12 cellular contexts compared by ENCODE assay signal in genomic region chr14:89418976-89419375, GRCh38. TPM values are rescaled to one million over a fixed set of nuclear protein-coding genes. Genes with fewer than 3 reads are reported as not detected.
DNase-seq lines count a peak whose midpoint lies in the region; ATAC-seq, FAIRE-seq and TF ChIP-seq lines count a peak whose summit lies in the region.
"Had no signal": no experiment of that assay in that cellular context is flagged by ENCODE, and none has a peak within 500 bp of the region (broad histone marks: within the 10 kb centered on the region; RNA-seq: fewer than 3 reads in every experiment).

No MANE protein-coding gene starts in this region.

- H3K27me3 ChIP-seq in lower lobe of right lung (ENCODE audit: low read depth): no peaks in the 10 kb centered on the region
- no peaks in the 10 kb centered on the region for H3K27me3 ChIP-seq in tibial nerve
- no peaks in the 10 kb centered on the region for H3K27me3 ChIP-seq in pancreas

- no peak for DNase-seq in activated naive CD4-positive, alpha-beta T cell treated with Interleukin-2 at 50 U/mL for 16 hours
- DNase-seq in T-cell (peak in 1 of 34 experiments; percentile 26), lower lobe of right lung (peak; percentile 58), tibial nerve (ENCODE audit: low spot score in 2 of 2) (no peak), pancreas (no peak), C1 segment of cervical spinal cord (lab: John Stamatoyannopoulos, UW) (no peak)
- DNase-seq: caudate nucleus; NCI-H526 treated with DMSO at 0.1 percent for 48 hours; stimulated activated naive CD4-positive, alpha-beta T cell treated with Interleukin-2 at 50 U/mL for 16 hours had no signal

- no peaks in the 10 kb centered on the region for H3K9me3 Mint-ChIP-seq in activated naive CD4-positive, alpha-beta T cell treated with anti-CD3 and anti-CD28 coated beads, Interleukin-2, amount 50 U/mL, for 24 hours
- no peaks in the 10 kb centered on the region for H3K9me3 Mint-ChIP-seq in T-cell

- H3K36me3 ChIP-seq in lower lobe of right lung (no peaks in the 10 kb centered on the region), tibial nerve (no peaks in the 10 kb centered on the region), pancreas (no peaks in the 10 kb centered on the region)

- intact Hi-C loops in lower lobe of right lung (cut with DNase I) (no loop called here), pancreas (cut with DNase I) (no loop called here)

- TF ChIP-seq CTCF in lower lobe of right lung (IDR thresholded peaks at IDR 0.05) (peak; percentile 10), tibial nerve (IDR thresholded peaks at IDR 0.05) (peak in 1 of 5 experiments; percentile 12), pancreas (IDR thresholded peaks at IDR 0.05) (no peak)

- POLR2A ChIA-PET in T-cell (lab: Charles Lee): interaction anchor here in 1 of 2 donors (0.5 kb wide), 1 partner anchor 964 kb away, joined by 3 read pairs; no protein-coding TSS in a partner anchor

- H3K4me3 ChIP-seq in lower lobe of right lung (no peak overlapping the region), tibial nerve (no peak overlapping the region), pancreas (no peak overlapping the region)

- H3K27ac ChIP-seq in lower lobe of right lung (peak overlapping the region; percentile 94), tibial nerve (peak overlapping the region in 3 of 4 donors; percentile 18 to 97 (median 97)), pancreas (no peak overlapping the region)

- H3K36me3 Mint-ChIP-seq in activated naive CD4-positive, alpha-beta T cell treated with anti-CD3 and anti-CD28 coated beads, Interleukin-2, amount 50 U/mL, for 24 hours: peaks cover 2% of the 10 kb centered on the region
- no peaks in the 10 kb centered on the region for H3K36me3 Mint-ChIP-seq in T-cell

- TF ChIP-seq POLR2A in tibial nerve (IDR thresholded peaks at IDR 0.05): no peak

- H3K4me1 ChIP-seq in lower lobe of right lung (peaks cover 48% of the 10 kb centered on the region), tibial nerve (peaks cover 0 to 38% (median 14%) of the 10 kb centered on the region in 4 donors), pancreas (peaks cover 0 to 11% (median 9%) of the 10 kb centered on the region in 3 donors)

- peaks cover 73% of the 10 kb centered on the region for H3K4me1 Mint-ChIP-seq in activated naive CD4-positive, alpha-beta T cell treated with anti-CD3 and anti-CD28 coated beads, Interleukin-2, amount 50 U/mL, for 24 hours
- peaks cover 62 to 64% (median 63%) of the 10 kb centered on the region in 3 donors for H3K4me1 Mint-ChIP-seq in T-cell

- ATAC-seq in T-cell (replicated peaks in 1 of 4) (no peak), lower lobe of right lung (no peak), pancreas (no peak), GM21717 (IDR thresholded peaks at IDR 0.05; ENCODE audit: unreplicated experiment) (no peak)
- ATAC-seq: SK-N-SH treated with all-trans-retinoic acid at 6 μM for 48 hours had no signal

- peak overlapping the region; percentile 85 for H3K27ac Mint-ChIP-seq in activated naive CD4-positive, alpha-beta T cell treated with anti-CD3 and anti-CD28 coated beads, Interleukin-2, amount 50 U/mL, for 24 hours
- peak overlapping the region; percentile 80 to 85 for H3K27ac Mint-ChIP-seq in T-cell

- H3K9me3 ChIP-seq in lower lobe of right lung: no peaks in the 10 kb centered on the region
- H3K9me3 ChIP-seq in tibial nerve: no peaks in the 10 kb centered on the region
- no peaks in the 10 kb centered on the region for H3K9me3 ChIP-seq in pancreas

- WGBS in tibial nerve, 2 donors: 68 to 70% methylated on average over 2 of the region's 2 CpGs
- 84 to 88% methylated on average over 2 of the region's 2 CpGs for WGBS in pancreas, 2 donors

- H3K4me3 Mint-ChIP-seq in activated naive CD4-positive, alpha-beta T cell treated with anti-CD3 and anti-CD28 coated beads, Interleukin-2, amount 50 U/mL, for 24 hours: peak overlapping the region; percentile 8
- peak overlapping the region in 2 of 3 donors; percentile 61 to 92 for H3K4me3 Mint-ChIP-seq in T-cell

- CTCF ChIA-PET in T-cell (lab: Charles Lee): interaction anchor here (0.6 to 1.0 kb wide), 2 partner anchors 36 to 241 kb away, joined by 3 to 4 read pairs; no protein-coding TSS in a partner anchor

- no peaks in the 10 kb centered on the region for H3K27me3 Mint-ChIP-seq in activated naive CD4-positive, alpha-beta T cell treated with anti-CD3 and anti-CD28 coated beads, Interleukin-2, amount 50 U/mL, for 24 hours
- H3K27me3 Mint-ChIP-seq in T-cell: no peaks in the 10 kb centered on the region

- no peak for FAIRE-seq in pancreas (lab: Jason Lieb, UNC)

- no peak for TF ChIP-seq EP300 in tibial nerve (IDR thresholded peaks at IDR 0.05)

RNA-seq across cellular contexts. Expression of gene FOXN3, which starts 1.9 kb away (rescaled TPM):
- total RNA-seq in T-cell (100 to 1,000 TPM in 3 of 5 donors, 10 to 100 TPM in 2; 92.8 to 176 (median 103) TPM), lower lobe of right lung (116 TPM), tibial nerve (100 to 1,000 TPM in 3 of 4 donors, 10 to 100 TPM in 1; 98.7 to 116 (median 103) TPM), pancreas (10 to 100 TPM; 28.3 to 58.0 (median 34.7) TPM)
- polyA plus RNA-seq in pancreas: 1 to 10 TPM; 8.8 TPM

Comparison
In these comparisons a context has a peak if more than half of its experiments do, and no peak if none do; other contexts are left out.
1. H3K27ac ChIP-seq: peak in lower lobe of right lung (single experiment) and tibial nerve (3 of 4); none in pancreas (0 of 4).